8 cellular contexts compared by ENCODE assay signal in the genomic region with DNA sequence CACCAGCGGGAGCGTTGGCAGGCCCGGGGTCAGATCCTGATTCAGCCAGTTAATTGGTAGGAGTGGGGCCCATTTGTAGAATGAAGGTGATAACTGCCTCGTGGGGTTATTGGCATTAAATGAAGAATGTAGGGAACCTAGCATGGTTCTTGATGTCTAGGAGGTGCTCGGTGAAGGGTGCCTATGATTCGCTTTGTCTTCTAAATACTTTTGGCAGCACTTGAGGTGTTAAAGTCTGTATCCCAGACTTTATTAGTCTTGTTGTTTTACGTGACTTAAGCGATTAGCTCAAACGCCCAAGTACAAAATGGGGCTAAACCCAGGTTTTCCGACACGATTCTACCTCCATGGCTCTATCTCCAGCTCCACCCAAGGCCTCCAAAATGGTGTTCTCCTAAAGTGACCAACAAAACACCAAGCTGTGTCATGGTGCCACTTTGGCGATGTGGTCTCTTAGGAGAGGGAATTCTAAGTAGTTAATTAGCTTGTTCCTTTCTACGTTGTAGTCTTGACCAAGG. TPM values are rescaled to one million over a fixed set of nuclear protein-coding genes. Genes with fewer than 3 reads are reported as not detected.
DNase-seq lines count a peak whose midpoint lies in the region; ATAC-seq and TF ChIP-seq lines count a peak whose summit lies in the region.

No MANE protein-coding gene starts in this region.

- H3K9me2 ChIP-seq in Loucy (replicated peaks; ENCODE audit: low read depth, low read length) = no peaks in the 10 kb centered on the region

- H3K27ac Mint-ChIP-seq in naive thymus-derived CD8-positive, alpha-beta T cell = peak overlapping the region in 9 of 10 donors; percentile 67 to 86 (median 77)

- peaks cover 0 to 13% (median 2%) of the 10 kb centered on the region in 3 donors for H3K36me3 Mint-ChIP-seq in naive thymus-derived CD8-positive, alpha-beta T cell

- H3K27ac ChIP-seq in dorsolateral prefrontal cortex = peak overlapping the region; percentile 83 to 99 (median 95)

- H3K9me3 Mint-ChIP-seq in naive thymus-derived CD8-positive, alpha-beta T cell = no peaks in the 10 kb centered on the region

- H2AFZ ChIP-seq in Loucy (ENCODE audit: low read length) = peak overlapping the region; percentile 75

- H3F3A ChIP-seq in Loucy (ENCODE audit: low read depth) = peaks cover 9% of the 10 kb centered on the region; the same call in 1 of the 2 replicates

- peak overlapping the region; percentile 80 for H3K4me2 ChIP-seq in Loucy (ENCODE audit: low read depth, low read length, poor library complexity, severe bottlenecking)

- no peaks in the 10 kb centered on the region; the same call in 1 of the 2 replicates for H3K36me3 ChIP-seq in BE2C
- H3K36me3 ChIP-seq in Loucy (ENCODE audit: insufficient read depth, low read length) = no peaks in the 10 kb centered on the region

- H4K20me1 ChIP-seq in Loucy (ENCODE audit: insufficient read depth, low read length, poor library complexity, severe bottlenecking) = peaks cover 32% of the 10 kb centered on the region

- no peaks in the 10 kb centered on the region for H3K27me3 Mint-ChIP-seq in naive thymus-derived CD8-positive, alpha-beta T cell

- POLR2A ChIA-PET in naive thymus-derived CD8-positive, alpha-beta T cell (lab: Charles Lee) = interaction anchor here (0.6 kb wide), 1 partner anchor 300 kb away, joined by 3 read pairs; no protein-coding TSS in a partner anchor

- ATAC-seq in naive thymus-derived CD8-positive, alpha-beta T cell = no peak
- ATAC-seq in esophagus mucosa (no peak), GM21367 (IDR thresholded peaks at IDR 0.05; ENCODE audit: unreplicated experiment) (no peak)

- H3K4me3 Mint-ChIP-seq in naive thymus-derived CD8-positive, alpha-beta T cell = peak overlapping the region; percentile 58 to 91 (median 84)

- intact Hi-C loops in dorsolateral prefrontal cortex (cut with DNase I) = loop anchor here (10.0 kb wide), 3 partner anchors 159 to 1429 kb away; partner anchors contain the start of gene TWSG1 (in 1 of the 2)

- H3K4me1 Mint-ChIP-seq in naive thymus-derived CD8-positive, alpha-beta T cell = peaks cover 22 to 41% (median 35%) of the 10 kb centered on the region in 4 donors

- H3K27me3 ChIP-seq in BE2C = no peaks in the 10 kb centered on the region
- H3K27me3 ChIP-seq in Loucy (ENCODE audit: insufficient read depth, low read length, poor library complexity, severe bottlenecking) = no peaks in the 10 kb centered on the region
- H3K27me3 ChIP-seq in dorsolateral prefrontal cortex = no peaks in the 10 kb centered on the region

- H3K4me3 ChIP-seq in BE2C (ENCODE audit: low read depth, low read length) (peak overlapping the region; percentile 47), Loucy (ENCODE audit: low read length, poor library complexity, severe bottlenecking) (peak overlapping the region; percentile 77), dorsolateral prefrontal cortex (peak overlapping the region; percentile 59 to 91 (median 79))

- H3K9ac ChIP-seq in Loucy (ENCODE audit: low read depth, low read length, poor library complexity, severe bottlenecking) = peak overlapping the region; percentile 78

- no peaks in the 10 kb centered on the region for H3K9me3 ChIP-seq in BE2C
- no peaks in the 10 kb centered on the region for H3K9me3 ChIP-seq in Loucy (ENCODE audit: insufficient read depth, low read depth, low read length)

- H3K4me1 ChIP-seq in BE2C (no peaks in the 10 kb centered on the region), Loucy (ENCODE audit: insufficient read depth, low read length, poor library complexity, severe bottlenecking) (peaks cover 50% of the 10 kb centered on the region)

- no peak for TF ChIP-seq CTCF in BE2C (IDR thresholded peaks at IDR 0.05; ENCODE audit: low read depth, low read length)
- TF ChIP-seq CTCF in Loucy (conservative IDR thresholded peaks at IDR 0.05; ENCODE audit: low read length) = no peak
- TF ChIP-seq CTCF in dorsolateral prefrontal cortex (IDR thresholded peaks at IDR 0.05 in 54 of 56, conservative IDR thresholded peaks at IDR 0.05 in 2 of 56; ENCODE audit: low read depth in 1 of 56, partially characterized antibody in 56 of 56) = peak in 1 of 56 donors; percentile 1

- DNase-seq in BE2C (no peak), dorsolateral prefrontal cortex (no peak), iPS-NIHi7 (ENCODE audit: extremely low spot score) (no peak)
- DNase-seq in naive thymus-derived CD8-positive, alpha-beta T cell = no peak
- no peak for DNase-seq in activated CD4-positive, alpha-beta T cell treated with anti-CD3 and anti-CD28 coated beads for 4 hours

- peaks cover 44% of the 10 kb centered on the region for H3K79me2 ChIP-seq in Loucy (ENCODE audit: insufficient read depth, low read length)

RNA-seq across cellular contexts. Expression of gene PPP4R1, which starts 1.0 kb away (rescaled TPM):
- 23.5 TPM for polyA plus RNA-seq in BE2C (2012; ENCODE audit: insufficient read depth, insufficient read length, low read depth)
- total RNA-seq in dorsolateral prefrontal cortex (100 to 1,000 TPM in 16 of 120 experiments, 10 to 100 TPM in 104; 63.4 to 122 (median 88.2) TPM), esophagus mucosa (164 TPM)
- 10 to 100 TPM; 33.4 to 34.4 TPM for total RNA-seq in naive thymus-derived CD8-positive, alpha-beta T cell
- 1 to 10 TPM; 3.8 to 6.5 (median 6.4) TPM for polyA plus RNA-seq in naive thymus-derived CD8-positive, alpha-beta T cell
